ENCODE assay signal across 13 cellular contexts in the genomic region with DNA sequence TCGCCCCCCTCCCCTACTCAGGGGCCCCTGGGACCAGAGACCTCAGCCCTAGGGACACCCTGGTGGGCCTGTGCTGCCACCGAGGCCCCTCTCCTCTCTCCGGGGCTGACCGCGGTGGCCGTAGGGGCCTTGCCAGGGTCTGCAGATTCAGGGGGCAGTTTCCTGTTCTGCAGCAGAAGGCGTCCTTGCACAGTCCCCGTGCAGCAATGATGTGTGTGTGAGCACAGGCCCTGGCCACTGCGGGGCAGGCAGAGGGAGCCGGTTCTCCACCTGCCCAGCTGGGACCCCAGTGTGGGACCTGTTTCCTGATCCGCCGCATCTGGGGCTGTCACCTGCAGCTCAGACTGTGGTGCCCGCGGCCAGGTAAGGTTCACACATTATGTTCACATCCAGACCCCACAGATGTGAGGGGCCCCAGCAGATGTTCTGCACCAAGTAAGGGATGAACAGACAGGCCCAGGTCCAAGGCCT.
DNase-seq lines count a peak whose midpoint lies in the region; ATAC-seq, FAIRE-seq and TF ChIP-seq lines count a peak whose summit lies in the region.
"Had no signal": no experiment of that assay in that cellular context is flagged by ENCODE, and none has a peak within 500 bp of the region (broad histone marks: within the 10 kb centered on the region; RNA-seq: fewer than 3 reads in every experiment).

No MANE protein-coding gene starts in this region.

- H3K27ac Mint-ChIP-seq in CD14-positive monocyte, result peak overlapping the region in 5 of 7 donors; percentile 65 to 90 (median 87)
- H3K27ac Mint-ChIP-seq in astrocyte (ENCODE audit: unreplicated experiment), result peak overlapping the region; percentile 41
- H3K27ac Mint-ChIP-seq in natural killer cell, result peak overlapping the region; percentile 87 to 92

- peaks cover 2% of the 10 kb centered on the region for H3K36me3 ChIP-seq in astrocyte (ENCODE audit: insufficient read depth, low read length)

- H3K9me3 Mint-ChIP-seq in CD14-positive monocyte (no peaks in the 10 kb centered on the region), astrocyte (ENCODE audit: unreplicated experiment) (no peaks in the 10 kb centered on the region), natural killer cell (no peaks in the 10 kb centered on the region)

- FAIRE-seq in astrocyte (lab: Jason Lieb, UNC), result no peak
- FAIRE-seq: H54 had no signal

- H3K36me3 Mint-ChIP-seq in CD14-positive monocyte, result peaks cover 4 to 7% of the 10 kb centered on the region in 2 donors
- peaks cover 7% of the 10 kb centered on the region for H3K36me3 Mint-ChIP-seq in astrocyte (ENCODE audit: low read depth, unreplicated experiment)
- H3K36me3 Mint-ChIP-seq in natural killer cell, result no peaks in the 10 kb centered on the region

- H3K4me2 ChIP-seq in astrocyte (ENCODE audit: low read length), result peak overlapping the region; percentile 26

- peaks cover 43% of the 10 kb centered on the region for H3K4me1 ChIP-seq in astrocyte (ENCODE audit: insufficient read depth, low read length)

- ATAC-seq in natural killer cell, result no peak

- no peak overlapping the region for H2AFZ ChIP-seq in astrocyte (ENCODE audit: low read depth, low read length)

- H3K4me1 Mint-ChIP-seq in CD14-positive monocyte, result peaks cover 53% of the 10 kb centered on the region
- peaks cover 20% of the 10 kb centered on the region for H3K4me1 Mint-ChIP-seq in astrocyte (ENCODE audit: low read depth, unreplicated experiment)
- H3K4me1 Mint-ChIP-seq in natural killer cell, result peaks cover 34 to 44% of the 10 kb centered on the region in 2 donors

- H4K20me1 ChIP-seq in astrocyte (ENCODE audit: insufficient read depth, low read length), result no peaks in the 10 kb centered on the region

- no peaks in the 10 kb centered on the region for H3K27me3 ChIP-seq in astrocyte (ENCODE audit: insufficient read depth, low read length)

- H3K27me3 Mint-ChIP-seq in CD14-positive monocyte (ENCODE audit: low read depth in 3 of 3) (peaks cover 4 to 13% (median 13%) of the 10 kb centered on the region in 3 donors), astrocyte (ENCODE audit: low read depth, unreplicated experiment) (no peaks in the 10 kb centered on the region), natural killer cell (ENCODE audit: low read depth in 2 of 2) (no peaks in the 10 kb centered on the region)

- no peaks in the 10 kb centered on the region for H3K9me3 ChIP-seq in astrocyte (ENCODE audit: insufficient read depth, low read depth, low read length)
- H3K9me3 ChIP-seq: tibial nerve had no signal

- H3K79me2 ChIP-seq in astrocyte (ENCODE audit: insufficient read depth, low read length), result no peaks in the 10 kb centered on the region

- intact Hi-C loops in CD14-positive monocyte (cut with micrococcal nuclease) (loop anchor here (10.0 kb wide), 2 partner anchors 59 to 321 kb away; a partner anchor contains a TSS), natural killer cell (cut with micrococcal nuclease) (loop anchor here (1.0 to 10.0 kb wide), 3 partner anchors 26 to 321 kb away; no protein-coding TSS in a partner anchor)

- TF ChIP-seq CTCF in CD14-positive monocyte (IDR thresholded peaks at IDR 0.05) (no peak), GM13977 (IDR thresholded peaks at IDR 0.05; ENCODE audit: extremely low read depth, insufficient read depth, missing control alignments) (no peak), astrocyte (IDR thresholded peaks at IDR 0.05; ENCODE audit: insufficient read depth, low read depth, low read length) (no peak), natural killer cell (IDR thresholded peaks at IDR 0.05) (no peak)

- no peak overlapping the region for H3K4me3 Mint-ChIP-seq in CD14-positive monocyte
- H3K4me3 Mint-ChIP-seq in astrocyte (ENCODE audit: unreplicated experiment), result no peak overlapping the region
- H3K4me3 Mint-ChIP-seq in natural killer cell, result no peak overlapping the region

- DNase-seq in CD14-positive monocyte (ENCODE audit: low spot score) (no peak), GM13977 (ENCODE audit: low spot score) (peak; percentile 27), astrocyte (ENCODE audit: low read depth) (no peak), natural killer cell (no peak), AML-193 (lab: John Stamatoyannopoulos, UW) (no peak), T-helper 2 cell (no peak), cerebellar cortex (ENCODE audit: low spot score) (no peak)
- DNase-seq: activated CD4-positive, alpha-beta T cell treated with anti-CD3 and anti-CD28 coated beads for 1 hour; NCI-H2171 treated with DMSO at 0.1 percent for 48 hours; nucleus accumbens; stimulated activated naive CD4-positive, alpha-beta T cell had no signal

- in situ Hi-C loops in GM13977 (cut with MboI; ENCODE audit: low pct_unique_long_range_greater_than_20kb, low sequenced_read_pairs, unreplicated experiment), result no loop called here

- H3K27ac ChIP-seq in astrocyte (ENCODE audit: low read depth, low read length), result no peak overlapping the region
- H3K27ac ChIP-seq: tibial nerve had no signal

- H3K4me3 ChIP-seq in astrocyte (ENCODE audit: insufficient read depth, low read depth, low read length), result no peak overlapping the region
- H3K4me3 ChIP-seq: tibial nerve had no signal

- no peak overlapping the region for H3K9ac ChIP-seq in astrocyte (ENCODE audit: low read length)
